Comparison of ENCODE assay signal across 8 cellular contexts in the genomic region with DNA sequence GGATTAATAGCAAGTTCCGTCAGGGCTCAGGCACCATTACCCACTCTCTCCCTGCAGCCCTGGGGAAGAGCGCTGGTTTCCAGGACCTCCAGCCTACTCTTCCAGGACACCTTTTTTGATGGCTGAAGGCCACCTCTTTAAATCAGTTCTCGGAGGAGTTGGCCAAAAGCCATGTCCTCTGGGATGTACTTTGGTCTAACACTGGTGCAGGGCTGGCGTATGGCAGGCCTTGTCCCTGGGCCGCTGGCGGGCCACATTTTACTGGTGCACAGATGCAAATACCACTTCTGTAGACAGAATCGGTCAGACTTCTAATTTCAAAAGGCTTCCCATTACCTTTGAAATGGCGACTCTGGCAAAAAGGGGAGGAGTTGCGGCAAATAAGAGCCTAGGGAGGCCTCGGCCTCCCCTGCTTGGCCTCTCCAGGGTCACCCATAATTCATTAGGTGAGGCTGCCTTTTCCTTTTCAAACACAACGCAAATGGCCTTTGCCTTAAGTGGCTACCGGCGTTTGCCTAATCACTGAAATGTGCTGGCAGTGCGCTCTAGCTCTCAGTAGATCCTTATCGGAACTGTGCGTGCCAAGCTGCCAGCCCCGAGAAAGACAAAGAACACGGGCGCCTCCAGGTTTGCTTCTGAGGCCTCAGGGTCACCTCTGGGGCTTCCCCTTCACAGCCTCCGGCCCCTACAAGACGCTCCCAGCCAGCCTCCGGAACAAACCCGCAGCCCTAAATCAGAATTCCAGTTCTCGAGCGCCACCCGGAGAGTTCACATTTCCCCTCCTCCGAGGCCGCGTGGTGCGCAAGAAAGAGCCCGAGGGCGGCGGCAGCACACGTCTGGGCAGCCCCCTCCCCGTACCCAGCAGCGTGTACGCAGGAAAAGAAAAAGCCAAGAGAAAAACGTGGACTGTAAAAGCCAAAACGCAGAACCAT.
DNase-seq lines count a peak whose midpoint lies in the region; TF ChIP-seq lines count a peak whose summit lies in the region.

No MANE protein-coding gene starts in this region.

- peak overlapping the region; percentile 92 for H3K4me3 Mint-ChIP-seq in activated naive CD8-positive, alpha-beta T cell

- DNase-seq in SIG-M5 treated with dmso at 0.1 percent for 504 hours (lab: John Stamatoyannopoulos, UW; ENCODE audit: unreplicated experiment) (peak; percentile 66), SIG-M5 (lab: John Stamatoyannopoulos, UW) (no peak), islet precursor cell (peak; percentile 79), mesenteric fat pad (ENCODE audit: low spot score) (no peak), NCI-H1436 treated with DMSO at 0.1 percent for 48 hours (lab: John Stamatoyannopoulos, UW) (no peak)
- peak in 2 of 3 experiments; percentile 45 to 74 for DNase-seq in stimulated activated CD4-positive, alpha-beta T cell treated with anti-CD3 and anti-CD28 coated beads, TNF-alpha, amount 100 ng/mL, for 24 hours (ENCODE audit: low read depth in 3 of 3)

- H3K4me1 Mint-ChIP-seq in activated naive CD8-positive, alpha-beta T cell (ENCODE audit: low read depth) = peaks cover 44% of the 10 kb centered on the region

- 0 out of 2 replicates have a peak, but pooled peaks have one; percentile 1 for TF ChIP-seq POLR2A in Raji (IDR thresholded peaks at IDR 0.05; ENCODE audit: insufficient read depth, low read depth, low read length)

- H3K36me3 Mint-ChIP-seq in activated naive CD8-positive, alpha-beta T cell = no peaks in the 10 kb centered on the region

- no peaks in the 10 kb centered on the region for H3K27me3 Mint-ChIP-seq in activated naive CD8-positive, alpha-beta T cell

- H3K9me3 Mint-ChIP-seq in activated naive CD8-positive, alpha-beta T cell (ENCODE audit: low read depth) = no peaks in the 10 kb centered on the region

- H3K27ac Mint-ChIP-seq in activated naive CD8-positive, alpha-beta T cell = peak overlapping the region; percentile 100

Comparison
In these comparisons a context has a peak if more than half of its experiments do, and no peak if none do; other contexts are left out.
1. DNase-seq: peak in SIG-M5 treated with dmso at 0.1 percent for 504 hours (single experiment), islet precursor cell (single experiment) and stimulated activated CD4-positive, alpha-beta T cell treated with anti-CD3 and anti-CD28 coated beads, TNF-alpha, amount 100 ng/mL, for 24 hours (2 of 3); none in SIG-M5 (single experiment), mesenteric fat pad (single experiment) and NCI-H1436 treated with DMSO at 0.1 percent for 48 hours (single experiment).